Comparison of ENCODE assay signal across 9 cellular contexts in genomic region chr1:94961994-94962744, GRCh38. TPM values are rescaled to one million over a fixed set of nuclear protein-coding genes. Genes with fewer than 3 reads are reported as not detected.
DNase-seq lines count a peak whose midpoint lies in the region; ATAC-seq, FAIRE-seq and TF ChIP-seq lines count a peak whose summit lies in the region.
"Had no signal": no experiment of that assay in that cellular context is flagged by ENCODE, and none has a peak within 500 bp of the region (broad histone marks: within the 10 kb centered on the region; RNA-seq: fewer than 3 reads in every experiment).

No MANE protein-coding gene starts in this region.

- 35 to 42% (median 36%) methylated on average over 5 of the region's 5 CpGs for WGBS in ovary, 3 donors

- H3K36me3 Mint-ChIP-seq in CD4-positive, CD25-positive, alpha-beta regulatory T cell, result no peaks in the 10 kb centered on the region

- peak; percentile 23 for FAIRE-seq in endometrium (lab: Jason Lieb, UNC)

- H3K27me3 ChIP-seq in CD4-positive, CD25-positive, alpha-beta regulatory T cell (ENCODE audit: control insufficient read depth, insufficient read depth, low read length), result no peaks in the 10 kb centered on the region
- no peaks in the 10 kb centered on the region for H3K27me3 ChIP-seq in ovary

- peak overlapping the region; percentile 94 to 100 (median 100) for H3K27ac Mint-ChIP-seq in CD4-positive, CD25-positive, alpha-beta regulatory T cell

- H3K9me3 Mint-ChIP-seq in CD4-positive, CD25-positive, alpha-beta regulatory T cell, result peaks cover 0 to 2% (median 0%) of the 10 kb centered on the region in 7 donors

- no peak for TF ChIP-seq EP300 in ovary (IDR thresholded peaks at IDR 0.05)

- H3K36me3 ChIP-seq in CD4-positive, CD25-positive, alpha-beta regulatory T cell (ENCODE audit: control insufficient read depth, insufficient read depth, low read length), result no peaks in the 10 kb centered on the region
- H3K36me3 ChIP-seq in ovary, result no peaks in the 10 kb centered on the region

- H3K27ac ChIP-seq in CD4-positive, CD25-positive, alpha-beta regulatory T cell (ENCODE audit: insufficient read depth, low read length, poor library complexity, severe bottlenecking), result peak overlapping the region; percentile 64
- peak overlapping the region; percentile 83 to 91 for H3K27ac ChIP-seq in ovary

- TF ChIP-seq CTCF in LNCaP clone FGC (IDR thresholded peaks at IDR 0.05; ENCODE audit: control insufficient read depth, extremely low read depth, insufficient read depth) (no peak), ovary (IDR thresholded peaks at IDR 0.05) (no peak)

- H3K27me3 Mint-ChIP-seq in CD4-positive, CD25-positive, alpha-beta regulatory T cell, result no peaks in the 10 kb centered on the region

- TF ChIP-seq POLR2A in ovary (IDR thresholded peaks at IDR 0.05) (no peak), erythroblast (IDR thresholded peaks at IDR 0.05; ENCODE audit: low read length) (no peak)

- peak overlapping the region; percentile 89 to 98 (median 92) for H3K4me3 Mint-ChIP-seq in CD4-positive, CD25-positive, alpha-beta regulatory T cell

- H3K4me3 ChIP-seq in CD4-positive, CD25-positive, alpha-beta regulatory T cell (ENCODE audit: low read depth, low read length), result peak overlapping the region; percentile 96
- H3K4me3 ChIP-seq in LNCaP clone FGC (ENCODE audit: low read depth, low read length) (peak overlapping the region; percentile 19), ovary (peak overlapping the region; percentile 31)

- intact Hi-C loops in ovary (cut with DNase I), result no loop called here

- ATAC-seq in CD4-positive, CD25-positive, alpha-beta regulatory T cell (ENCODE audit: low read depth in 2 of 2), result no peak
- ATAC-seq in GM21529 (IDR thresholded peaks at IDR 0.05; ENCODE audit: unreplicated experiment) (no peak), HG03442 (IDR thresholded peaks at IDR 0.05; ENCODE audit: unreplicated experiment) (no peak)

- H3K9me3 ChIP-seq in CD4-positive, CD25-positive, alpha-beta regulatory T cell (ENCODE audit: control insufficient read depth in 2 of 2, low read length in 2 of 2), result no peaks in the 10 kb centered on the region
- no peaks in the 10 kb centered on the region for H3K9me3 ChIP-seq in ovary

- DNase-seq in CD4-positive, CD25-positive, alpha-beta regulatory T cell, result peak in 1 of 3 donors; percentile 3
- no peak for DNase-seq in LNCaP clone FGC (ENCODE audit: low read depth)
- DNase-seq in ovary, result no peak
- DNase-seq in erythroblast (lab: John Stamatoyannopoulos, UW), result no peak
- no peak for DNase-seq in NCI-H1694 treated with DMSO at 0.1 percent for 48 hours (lab: John Stamatoyannopoulos, UW)
- DNase-seq: effector CD8-positive, alpha-beta T cell had no signal

- peaks cover 5% of the 10 kb centered on the region for H3K4me1 ChIP-seq in CD4-positive, CD25-positive, alpha-beta regulatory T cell (ENCODE audit: control insufficient read depth, insufficient read depth, low read length, poor library complexity, severe bottlenecking)
- H3K4me1 ChIP-seq in ovary (ENCODE audit: insufficient read depth), result peaks cover 5% of the 10 kb centered on the region

- peaks cover 7 to 31% (median 13%) of the 10 kb centered on the region in 4 donors for H3K4me1 Mint-ChIP-seq in CD4-positive, CD25-positive, alpha-beta regulatory T cell

RNA-seq across cellular contexts. Expression of gene CNN3, which starts 35.3 kb away (rescaled TPM):
- 1.0 TPM for total RNA-seq in CD4-positive, CD25-positive, alpha-beta regulatory T cell
- 1 to 10 TPM in 3 of 4 donors, under 1 TPM in 1; 1.00 to 8.7 (median 3.1) TPM for polyA plus RNA-seq in CD4-positive, CD25-positive, alpha-beta regulatory T cell
- 100 to 1,000 TPM; 168 to 332 (median 272) TPM for total RNA-seq in ovary
- polyA plus RNA-seq in ovary, result 100 to 1,000 TPM; 145 to 374 TPM

Comparison
In these comparisons a context has a peak if more than half of its experiments do, and no peak if none do; other contexts are left out.
1. H3K4me3 ChIP-seq: peak in every context shown above with its lines; median percentile 96 in CD4-positive, CD25-positive, alpha-beta regulatory T cell; 31 in ovary; 19 in LNCaP clone FGC.
2. RNA of gene CNN3, which starts 35.3 kb away (total RNA-seq): 168 to 332 TPM in ovary; 1.0 TPM in CD4-positive, CD25-positive, alpha-beta regulatory T cell (single experiment); every median in the first group is over 10 times any median in the second.